1 cellular context compared by ENCODE assay signal in the genomic region with DNA sequence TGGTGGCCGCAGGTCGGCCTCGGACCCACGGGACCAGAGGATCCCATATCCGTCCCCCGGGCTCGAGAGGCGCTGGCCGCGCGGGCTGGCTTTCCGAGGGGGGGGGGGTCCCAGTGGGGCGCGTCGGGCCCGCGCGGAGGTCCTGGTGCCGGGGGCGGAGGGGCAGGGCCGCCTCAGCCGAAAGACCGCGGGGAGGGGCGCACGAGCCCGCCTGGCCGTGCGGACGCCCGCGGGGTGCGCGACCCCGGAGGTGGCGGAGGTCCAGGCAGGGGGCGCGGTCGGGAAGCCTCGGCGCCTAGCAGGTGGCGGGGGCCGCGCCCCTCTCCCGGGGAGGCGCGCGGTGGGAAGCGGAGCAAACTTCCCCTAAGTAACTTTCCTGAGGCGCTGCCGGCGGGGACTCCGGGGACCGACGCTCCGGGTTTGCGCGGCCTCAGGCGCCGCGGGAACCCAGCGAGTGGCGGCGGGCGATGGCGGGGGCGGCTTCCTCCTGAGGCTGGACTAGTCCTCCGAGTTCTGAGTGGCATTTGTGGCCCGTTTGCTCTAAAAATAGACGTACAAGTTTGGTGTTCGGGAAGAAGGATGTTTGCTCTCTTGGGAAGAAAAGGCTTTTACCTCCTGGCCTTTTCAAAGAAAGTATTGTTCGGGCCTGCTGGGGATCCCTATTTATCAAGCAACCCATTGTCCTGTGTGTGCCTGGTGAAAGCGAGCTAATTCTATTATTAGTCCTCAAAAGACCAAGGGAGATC.
TF ChIP-seq lines count a peak whose summit lies in the region.

No MANE protein-coding gene starts in this region.

TF ChIP-seq in GM23338, 12 proteins besides CTCF, POLR2A, EP300 and RAD21:
- TF ChIP-seq, protein P1, sequence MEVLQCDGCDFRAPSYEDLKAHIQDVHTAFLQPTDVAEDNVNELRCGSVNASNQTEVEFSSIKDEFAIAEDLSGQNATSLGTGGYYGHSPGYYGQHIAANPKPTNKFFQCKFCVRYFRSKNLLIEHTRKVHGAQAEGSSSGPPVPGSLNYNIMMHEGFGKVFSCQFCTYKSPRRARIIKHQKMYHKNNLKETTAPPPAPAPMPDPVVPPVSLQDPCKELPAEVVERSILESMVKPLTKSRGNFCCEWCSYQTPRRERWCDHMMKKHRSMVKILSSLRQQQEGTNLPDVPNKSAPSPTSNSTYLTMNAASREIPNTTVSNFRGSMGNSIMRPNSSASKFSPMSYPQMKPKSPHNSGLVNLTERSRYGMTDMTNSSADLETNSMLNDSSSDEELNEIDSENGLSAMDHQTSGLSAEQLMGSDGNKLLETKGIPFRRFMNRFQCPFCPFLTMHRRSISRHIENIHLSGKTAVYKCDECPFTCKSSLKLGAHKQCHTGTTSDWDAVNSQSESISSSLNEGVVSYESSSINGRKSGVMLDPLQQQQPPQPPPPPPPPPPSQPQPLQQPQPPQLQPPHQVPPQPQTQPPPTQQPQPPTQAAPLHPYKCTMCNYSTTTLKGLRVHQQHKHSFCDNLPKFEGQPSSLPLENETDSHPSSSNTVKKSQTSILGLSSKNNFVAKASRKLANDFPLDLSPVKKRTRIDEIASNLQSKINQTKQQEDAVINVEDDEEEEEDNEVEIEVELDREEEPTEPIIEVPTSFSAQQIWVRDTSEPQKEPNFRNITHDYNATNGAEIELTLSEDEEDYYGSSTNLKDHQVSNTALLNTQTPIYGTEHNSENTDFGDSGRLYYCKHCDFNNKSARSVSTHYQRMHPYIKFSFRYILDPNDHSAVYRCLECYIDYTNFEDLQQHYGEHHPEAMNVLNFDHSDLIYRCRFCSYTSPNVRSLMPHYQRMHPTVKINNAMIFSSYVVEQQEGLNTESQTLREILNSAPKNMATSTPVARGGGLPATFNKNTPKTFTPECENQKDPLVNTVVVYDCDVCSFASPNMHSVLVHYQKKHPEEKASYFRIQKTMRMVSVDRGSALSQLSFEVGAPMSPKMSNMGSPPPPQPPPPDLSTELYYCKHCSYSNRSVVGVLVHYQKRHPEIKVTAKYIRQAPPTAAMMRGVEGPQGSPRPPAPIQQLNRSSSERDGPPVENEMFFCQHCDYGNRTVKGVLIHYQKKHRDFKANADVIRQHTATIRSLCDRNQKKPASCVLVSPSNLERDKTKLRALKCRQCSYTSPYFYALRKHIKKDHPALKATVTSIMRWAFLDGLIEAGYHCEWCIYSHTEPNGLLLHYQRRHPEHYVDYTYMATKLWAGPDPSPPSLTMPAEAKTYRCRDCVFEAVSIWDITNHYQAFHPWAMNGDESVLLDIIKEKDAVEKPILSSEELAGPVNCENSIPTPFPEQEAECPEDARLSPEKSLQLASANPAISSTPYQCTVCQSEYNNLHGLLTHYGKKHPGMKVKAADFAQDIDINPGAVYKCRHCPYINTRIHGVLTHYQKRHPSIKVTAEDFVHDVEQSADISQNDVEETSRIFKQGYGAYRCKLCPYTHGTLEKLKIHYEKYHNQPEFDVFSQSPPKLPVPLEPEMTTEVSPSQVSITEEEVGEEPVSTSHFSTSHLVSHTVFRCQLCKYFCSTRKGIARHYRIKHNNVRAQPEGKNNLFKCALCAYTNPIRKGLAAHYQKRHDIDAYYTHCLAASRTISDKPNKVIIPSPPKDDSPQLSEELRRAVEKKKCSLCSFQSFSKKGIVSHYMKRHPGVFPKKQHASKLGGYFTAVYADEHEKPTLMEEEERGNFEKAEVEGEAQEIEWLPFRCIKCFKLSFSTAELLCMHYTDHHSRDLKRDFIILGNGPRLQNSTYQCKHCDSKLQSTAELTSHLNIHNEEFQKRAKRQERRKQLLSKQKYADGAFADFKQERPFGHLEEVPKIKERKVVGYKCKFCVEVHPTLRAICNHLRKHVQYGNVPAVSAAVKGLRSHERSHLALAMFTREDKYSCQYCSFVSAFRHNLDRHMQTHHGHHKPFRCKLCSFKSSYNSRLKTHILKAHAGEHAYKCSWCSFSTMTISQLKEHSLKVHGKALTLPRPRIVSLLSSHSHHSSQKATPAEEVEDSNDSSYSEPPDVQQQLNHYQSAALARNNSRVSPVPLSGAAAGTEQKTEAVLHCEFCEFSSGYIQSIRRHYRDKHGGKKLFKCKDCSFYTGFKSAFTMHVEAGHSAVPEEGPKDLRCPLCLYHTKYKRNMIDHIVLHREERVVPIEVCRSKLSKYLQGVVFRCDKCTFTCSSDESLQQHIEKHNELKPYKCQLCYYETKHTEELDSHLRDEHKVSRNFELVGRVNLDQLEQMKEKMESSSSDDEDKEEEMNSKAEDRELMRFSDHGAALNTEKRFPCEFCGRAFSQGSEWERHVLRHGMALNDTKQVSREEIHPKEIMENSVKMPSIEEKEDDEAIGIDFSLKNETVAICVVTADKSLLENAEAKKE (CRISPR knock-in tag; IDR thresholded peaks at IDR 0.05) = no peak
- TF ChIP-seq EZH2phosphoT487 (IDR thresholded peaks at IDR 0.05; ENCODE audit: unreplicated experiment) = no peak
- no peak for TF ChIP-seq NANOG (IDR thresholded peaks at IDR 0.05; ENCODE audit: borderline replicate concordance)
- no peak for TF ChIP-seq POLR2AphosphoS5 (IDR thresholded peaks at IDR 0.05; ENCODE audit: low read depth)
- TF ChIP-seq, protein P2, sequence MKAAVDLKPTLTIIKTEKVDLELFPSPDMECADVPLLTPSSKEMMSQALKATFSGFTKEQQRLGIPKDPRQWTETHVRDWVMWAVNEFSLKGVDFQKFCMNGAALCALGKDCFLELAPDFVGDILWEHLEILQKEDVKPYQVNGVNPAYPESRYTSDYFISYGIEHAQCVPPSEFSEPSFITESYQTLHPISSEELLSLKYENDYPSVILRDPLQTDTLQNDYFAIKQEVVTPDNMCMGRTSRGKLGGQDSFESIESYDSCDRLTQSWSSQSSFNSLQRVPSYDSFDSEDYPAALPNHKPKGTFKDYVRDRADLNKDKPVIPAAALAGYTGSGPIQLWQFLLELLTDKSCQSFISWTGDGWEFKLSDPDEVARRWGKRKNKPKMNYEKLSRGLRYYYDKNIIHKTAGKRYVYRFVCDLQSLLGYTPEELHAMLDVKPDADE (IDR thresholded peaks at IDR 0.05) = no peak
- TF ChIP-seq JUNB (IDR thresholded peaks at IDR 0.05; ENCODE audit: unreplicated experiment) = no peak
- no peak for TF ChIP-seq EZH2 (IDR thresholded peaks at IDR 0.05; ENCODE audit: low read depth, unreplicated experiment)
- no peak for TF ChIP-seq ZNF331 (CRISPR knock-in tag; IDR thresholded peaks at IDR 0.05; ENCODE audit: low read depth)
- no peak for TF ChIP-seq CREB1 (CRISPR knock-in tag; IDR thresholded peaks at IDR 0.05; ENCODE audit: low read depth)
- TF ChIP-seq, protein P3, sequence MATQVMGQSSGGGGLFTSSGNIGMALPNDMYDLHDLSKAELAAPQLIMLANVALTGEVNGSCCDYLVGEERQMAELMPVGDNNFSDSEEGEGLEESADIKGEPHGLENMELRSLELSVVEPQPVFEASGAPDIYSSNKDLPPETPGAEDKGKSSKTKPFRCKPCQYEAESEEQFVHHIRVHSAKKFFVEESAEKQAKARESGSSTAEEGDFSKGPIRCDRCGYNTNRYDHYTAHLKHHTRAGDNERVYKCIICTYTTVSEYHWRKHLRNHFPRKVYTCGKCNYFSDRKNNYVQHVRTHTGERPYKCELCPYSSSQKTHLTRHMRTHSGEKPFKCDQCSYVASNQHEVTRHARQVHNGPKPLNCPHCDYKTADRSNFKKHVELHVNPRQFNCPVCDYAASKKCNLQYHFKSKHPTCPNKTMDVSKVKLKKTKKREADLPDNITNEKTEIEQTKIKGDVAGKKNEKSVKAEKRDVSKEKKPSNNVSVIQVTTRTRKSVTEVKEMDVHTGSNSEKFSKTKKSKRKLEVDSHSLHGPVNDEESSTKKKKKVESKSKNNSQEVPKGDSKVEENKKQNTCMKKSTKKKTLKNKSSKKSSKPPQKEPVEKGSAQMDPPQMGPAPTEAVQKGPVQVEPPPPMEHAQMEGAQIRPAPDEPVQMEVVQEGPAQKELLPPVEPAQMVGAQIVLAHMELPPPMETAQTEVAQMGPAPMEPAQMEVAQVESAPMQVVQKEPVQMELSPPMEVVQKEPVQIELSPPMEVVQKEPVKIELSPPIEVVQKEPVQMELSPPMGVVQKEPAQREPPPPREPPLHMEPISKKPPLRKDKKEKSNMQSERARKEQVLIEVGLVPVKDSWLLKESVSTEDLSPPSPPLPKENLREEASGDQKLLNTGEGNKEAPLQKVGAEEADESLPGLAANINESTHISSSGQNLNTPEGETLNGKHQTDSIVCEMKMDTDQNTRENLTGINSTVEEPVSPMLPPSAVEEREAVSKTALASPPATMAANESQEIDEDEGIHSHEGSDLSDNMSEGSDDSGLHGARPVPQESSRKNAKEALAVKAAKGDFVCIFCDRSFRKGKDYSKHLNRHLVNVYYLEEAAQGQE (IDR thresholded peaks at IDR 0.05; ENCODE audit: unreplicated experiment) = no peak
- TF ChIP-seq ZNF114 (CRISPR knock-in tag; IDR thresholded peaks at IDR 0.05) = no peak
- TF ChIP-seq STAT1 (IDR thresholded peaks at IDR 0.05; ENCODE audit: unreplicated experiment) = no peak
